1 cellular context compared by ENCODE assay signal in the genomic region with DNA sequence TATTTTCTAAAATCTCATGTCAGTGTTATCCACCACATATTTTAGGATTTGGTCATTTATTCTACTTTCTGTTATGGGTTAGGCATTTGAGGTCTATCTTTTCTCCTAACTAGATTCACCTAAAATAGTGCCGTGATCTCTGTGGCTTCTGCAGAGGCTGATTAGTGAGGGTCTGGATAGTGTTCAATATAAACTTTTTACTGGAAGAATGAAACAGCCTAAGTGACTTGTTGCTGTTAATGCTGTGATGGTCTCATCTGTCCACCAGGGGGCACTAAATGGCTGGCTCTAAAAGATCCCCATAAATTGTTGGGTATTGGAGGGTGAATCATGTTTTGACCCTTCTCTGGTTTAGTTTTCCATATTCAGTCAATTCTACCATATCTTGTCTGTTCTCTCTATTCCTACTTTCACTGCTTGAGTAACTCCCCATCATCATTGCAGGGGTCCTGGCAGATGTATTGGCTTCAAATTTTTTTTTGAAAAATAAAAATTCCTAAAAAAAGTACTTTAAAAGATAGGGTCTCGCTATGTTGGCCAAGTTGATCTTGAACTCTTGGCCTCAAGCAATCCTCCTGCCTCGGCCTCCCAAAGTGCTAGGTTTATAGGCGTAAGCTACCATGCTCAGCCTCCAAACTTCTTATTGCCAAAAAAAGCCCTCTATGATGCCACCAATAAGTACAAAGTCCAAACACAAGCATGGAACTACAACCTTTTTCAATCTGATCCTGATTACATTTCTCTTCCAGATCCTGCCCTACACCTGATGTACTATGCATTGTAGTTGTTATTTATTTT.
A peak's percentile ranks its signal among the peaks of the same experiment; 100 is the strongest.
TF ChIP-seq lines count a peak whose summit lies in the region.

No MANE protein-coding gene starts in this region.

TF ChIP-seq in HepG2, 621 proteins besides CTCF, POLR2A, EP300 and RAD21 (continued from another document and continues in another):
- no peak for TF ChIP-seq STAT5B (CRISPR knock-in tag; IDR thresholded peaks at IDR 0.05)
- TF ChIP-seq, protein P1, sequence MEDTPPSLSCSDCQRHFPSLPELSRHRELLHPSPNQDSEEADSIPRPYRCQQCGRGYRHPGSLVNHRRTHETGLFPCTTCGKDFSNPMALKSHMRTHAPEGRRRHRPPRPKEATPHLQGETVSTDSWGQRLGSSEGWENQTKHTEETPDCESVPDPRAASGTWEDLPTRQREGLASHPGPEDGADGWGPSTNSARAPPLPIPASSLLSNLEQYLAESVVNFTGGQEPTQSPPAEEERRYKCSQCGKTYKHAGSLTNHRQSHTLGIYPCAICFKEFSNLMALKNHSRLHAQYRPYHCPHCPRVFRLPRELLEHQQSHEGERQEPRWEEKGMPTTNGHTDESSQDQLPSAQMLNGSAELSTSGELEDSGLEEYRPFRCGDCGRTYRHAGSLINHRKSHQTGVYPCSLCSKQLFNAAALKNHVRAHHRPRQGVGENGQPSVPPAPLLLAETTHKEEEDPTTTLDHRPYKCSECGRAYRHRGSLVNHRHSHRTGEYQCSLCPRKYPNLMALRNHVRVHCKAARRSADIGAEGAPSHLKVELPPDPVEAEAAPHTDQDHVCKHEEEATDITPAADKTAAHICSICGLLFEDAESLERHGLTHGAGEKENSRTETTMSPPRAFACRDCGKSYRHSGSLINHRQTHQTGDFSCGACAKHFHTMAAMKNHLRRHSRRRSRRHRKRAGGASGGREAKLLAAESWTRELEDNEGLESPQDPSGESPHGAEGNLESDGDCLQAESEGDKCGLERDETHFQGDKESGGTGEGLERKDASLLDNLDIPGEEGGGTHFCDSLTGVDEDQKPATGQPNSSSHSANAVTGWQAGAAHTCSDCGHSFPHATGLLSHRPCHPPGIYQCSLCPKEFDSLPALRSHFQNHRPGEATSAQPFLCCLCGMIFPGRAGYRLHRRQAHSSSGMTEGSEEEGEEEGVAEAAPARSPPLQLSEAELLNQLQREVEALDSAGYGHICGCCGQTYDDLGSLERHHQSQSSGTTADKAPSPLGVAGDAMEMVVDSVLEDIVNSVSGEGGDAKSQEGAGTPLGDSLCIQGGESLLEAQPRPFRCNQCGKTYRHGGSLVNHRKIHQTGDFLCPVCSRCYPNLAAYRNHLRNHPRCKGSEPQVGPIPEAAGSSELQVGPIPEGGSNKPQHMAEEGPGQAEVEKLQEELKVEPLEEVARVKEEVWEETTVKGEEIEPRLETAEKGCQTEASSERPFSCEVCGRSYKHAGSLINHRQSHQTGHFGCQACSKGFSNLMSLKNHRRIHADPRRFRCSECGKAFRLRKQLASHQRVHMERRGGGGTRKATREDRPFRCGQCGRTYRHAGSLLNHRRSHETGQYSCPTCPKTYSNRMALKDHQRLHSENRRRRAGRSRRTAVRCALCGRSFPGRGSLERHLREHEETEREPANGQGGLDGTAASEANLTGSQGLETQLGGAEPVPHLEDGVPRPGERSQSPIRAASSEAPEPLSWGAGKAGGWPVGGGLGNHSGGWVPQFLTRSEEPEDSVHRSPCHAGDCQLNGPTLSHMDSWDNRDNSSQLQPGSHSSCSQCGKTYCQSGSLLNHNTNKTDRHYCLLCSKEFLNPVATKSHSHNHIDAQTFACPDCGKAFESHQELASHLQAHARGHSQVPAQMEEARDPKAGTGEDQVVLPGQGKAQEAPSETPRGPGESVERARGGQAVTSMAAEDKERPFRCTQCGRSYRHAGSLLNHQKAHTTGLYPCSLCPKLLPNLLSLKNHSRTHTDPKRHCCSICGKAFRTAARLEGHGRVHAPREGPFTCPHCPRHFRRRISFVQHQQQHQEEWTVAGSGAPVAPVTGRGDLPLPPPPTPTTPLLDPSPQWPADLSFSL (CRISPR knock-in tag; IDR thresholded peaks at IDR 0.05) = no peak
- TF ChIP-seq, protein P2, sequence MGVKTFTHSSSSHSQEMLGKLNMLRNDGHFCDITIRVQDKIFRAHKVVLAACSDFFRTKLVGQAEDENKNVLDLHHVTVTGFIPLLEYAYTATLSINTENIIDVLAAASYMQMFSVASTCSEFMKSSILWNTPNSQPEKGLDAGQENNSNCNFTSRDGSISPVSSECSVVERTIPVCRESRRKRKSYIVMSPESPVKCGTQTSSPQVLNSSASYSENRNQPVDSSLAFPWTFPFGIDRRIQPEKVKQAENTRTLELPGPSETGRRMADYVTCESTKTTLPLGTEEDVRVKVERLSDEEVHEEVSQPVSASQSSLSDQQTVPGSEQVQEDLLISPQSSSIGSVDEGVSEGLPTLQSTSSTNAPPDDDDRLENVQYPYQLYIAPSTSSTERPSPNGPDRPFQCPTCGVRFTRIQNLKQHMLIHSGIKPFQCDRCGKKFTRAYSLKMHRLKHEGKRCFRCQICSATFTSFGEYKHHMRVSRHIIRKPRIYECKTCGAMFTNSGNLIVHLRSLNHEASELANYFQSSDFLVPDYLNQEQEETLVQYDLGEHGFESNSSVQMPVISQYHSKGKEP (CRISPR knock-in tag; IDR thresholded peaks at IDR 0.05) = peak; percentile 76; the same call in 1 of the 2 replicates
- TF ChIP-seq ZFP36L2 (CRISPR knock-in tag; IDR thresholded peaks at IDR 0.05) = peak; percentile 72; the same call in 1 of the 2 replicates
- TF ChIP-seq, protein P3, sequence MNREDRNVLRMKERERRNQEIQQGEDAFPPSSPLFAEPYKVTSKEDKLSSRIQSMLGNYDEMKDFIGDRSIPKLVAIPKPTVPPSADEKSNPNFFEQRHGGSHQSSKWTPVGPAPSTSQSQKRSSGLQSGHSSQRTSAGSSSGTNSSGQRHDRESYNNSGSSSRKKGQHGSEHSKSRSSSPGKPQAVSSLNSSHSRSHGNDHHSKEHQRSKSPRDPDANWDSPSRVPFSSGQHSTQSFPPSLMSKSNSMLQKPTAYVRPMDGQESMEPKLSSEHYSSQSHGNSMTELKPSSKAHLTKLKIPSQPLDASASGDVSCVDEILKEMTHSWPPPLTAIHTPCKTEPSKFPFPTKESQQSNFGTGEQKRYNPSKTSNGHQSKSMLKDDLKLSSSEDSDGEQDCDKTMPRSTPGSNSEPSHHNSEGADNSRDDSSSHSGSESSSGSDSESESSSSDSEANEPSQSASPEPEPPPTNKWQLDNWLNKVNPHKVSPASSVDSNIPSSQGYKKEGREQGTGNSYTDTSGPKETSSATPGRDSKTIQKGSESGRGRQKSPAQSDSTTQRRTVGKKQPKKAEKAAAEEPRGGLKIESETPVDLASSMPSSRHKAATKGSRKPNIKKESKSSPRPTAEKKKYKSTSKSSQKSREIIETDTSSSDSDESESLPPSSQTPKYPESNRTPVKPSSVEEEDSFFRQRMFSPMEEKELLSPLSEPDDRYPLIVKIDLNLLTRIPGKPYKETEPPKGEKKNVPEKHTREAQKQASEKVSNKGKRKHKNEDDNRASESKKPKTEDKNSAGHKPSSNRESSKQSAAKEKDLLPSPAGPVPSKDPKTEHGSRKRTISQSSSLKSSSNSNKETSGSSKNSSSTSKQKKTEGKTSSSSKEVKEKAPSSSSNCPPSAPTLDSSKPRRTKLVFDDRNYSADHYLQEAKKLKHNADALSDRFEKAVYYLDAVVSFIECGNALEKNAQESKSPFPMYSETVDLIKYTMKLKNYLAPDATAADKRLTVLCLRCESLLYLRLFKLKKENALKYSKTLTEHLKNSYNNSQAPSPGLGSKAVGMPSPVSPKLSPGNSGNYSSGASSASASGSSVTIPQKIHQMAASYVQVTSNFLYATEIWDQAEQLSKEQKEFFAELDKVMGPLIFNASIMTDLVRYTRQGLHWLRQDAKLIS (CRISPR knock-in tag; IDR thresholded peaks at IDR 0.05) = no peak; the same call in 1 of the 2 replicates
- TF ChIP-seq ZNF780A (CRISPR knock-in tag; IDR thresholded peaks at IDR 0.05) = no peak
- TF ChIP-seq ZNF292 (CRISPR knock-in tag; IDR thresholded peaks at IDR 0.05; ENCODE audit: borderline replicate concordance, low read depth) = no peak
- TF ChIP-seq ZNF703 (CRISPR knock-in tag; IDR thresholded peaks at IDR 0.05; ENCODE audit: borderline replicate concordance) = no peak
- TF ChIP-seq CHCHD3 (CRISPR knock-in tag; IDR thresholded peaks at IDR 0.05) = no peak
- no peak for TF ChIP-seq EED (CRISPR knock-in tag; IDR thresholded peaks at IDR 0.05)
- TF ChIP-seq, protein P4, sequence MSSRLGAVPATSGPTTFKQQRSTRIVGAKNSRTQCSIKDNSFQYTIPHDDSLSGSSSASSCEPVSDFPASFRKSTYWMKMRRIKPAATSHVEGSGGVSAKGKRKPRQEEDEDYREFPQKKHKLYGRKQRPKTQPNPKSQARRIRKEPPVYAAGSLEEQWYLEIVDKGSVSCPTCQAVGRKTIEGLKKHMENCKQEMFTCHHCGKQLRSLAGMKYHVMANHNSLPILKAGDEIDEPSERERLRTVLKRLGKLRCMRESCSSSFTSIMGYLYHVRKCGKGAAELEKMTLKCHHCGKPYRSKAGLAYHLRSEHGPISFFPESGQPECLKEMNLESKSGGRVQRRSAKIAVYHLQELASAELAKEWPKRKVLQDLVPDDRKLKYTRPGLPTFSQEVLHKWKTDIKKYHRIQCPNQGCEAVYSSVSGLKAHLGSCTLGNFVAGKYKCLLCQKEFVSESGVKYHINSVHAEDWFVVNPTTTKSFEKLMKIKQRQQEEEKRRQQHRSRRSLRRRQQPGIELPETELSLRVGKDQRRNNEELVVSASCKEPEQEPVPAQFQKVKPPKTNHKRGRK (CRISPR knock-in tag; IDR thresholded peaks at IDR 0.05) = peak; percentile 10; the same call in 1 of the 2 replicates
- TF ChIP-seq ZNF749 (CRISPR knock-in tag; IDR thresholded peaks at IDR 0.05; ENCODE audit: borderline replicate concordance) = no peak
- TF ChIP-seq, protein P5, sequence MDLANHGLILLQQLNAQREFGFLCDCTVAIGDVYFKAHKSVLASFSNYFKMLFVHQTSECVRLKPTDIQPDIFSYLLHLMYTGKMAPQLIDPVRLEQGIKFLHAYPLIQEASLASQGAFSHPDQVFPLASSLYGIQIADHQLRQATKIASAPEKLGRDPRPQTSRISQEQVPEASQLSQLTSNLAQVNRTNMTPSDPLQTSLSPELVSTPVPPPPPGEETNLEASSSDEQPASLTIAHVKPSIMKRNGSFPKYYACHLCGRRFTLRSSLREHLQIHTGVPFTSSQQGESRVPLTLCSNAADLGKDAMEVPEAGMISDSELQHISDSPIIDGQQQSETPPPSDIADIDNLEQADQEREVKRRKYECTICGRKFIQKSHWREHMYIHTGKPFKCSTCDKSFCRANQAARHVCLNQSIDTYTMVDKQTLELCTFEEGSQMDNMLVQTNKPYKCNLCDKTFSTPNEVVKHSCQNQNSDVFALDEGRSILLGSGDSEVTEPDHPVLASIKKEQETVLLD (CRISPR knock-in tag; IDR thresholded peaks at IDR 0.05; ENCODE audit: low read depth) = no peak
- TF ChIP-seq ATF7 (IDR thresholded peaks at IDR 0.05) = no peak
- TF ChIP-seq ATF7 (CRISPR knock-in tag; IDR thresholded peaks at IDR 0.05) = no peak
- no peak for TF ChIP-seq ZNF446 (CRISPR knock-in tag; IDR thresholded peaks at IDR 0.05)
- TF ChIP-seq ZNF30 (CRISPR knock-in tag; IDR thresholded peaks at IDR 0.05) = no peak
- TF ChIP-seq, protein P6, sequence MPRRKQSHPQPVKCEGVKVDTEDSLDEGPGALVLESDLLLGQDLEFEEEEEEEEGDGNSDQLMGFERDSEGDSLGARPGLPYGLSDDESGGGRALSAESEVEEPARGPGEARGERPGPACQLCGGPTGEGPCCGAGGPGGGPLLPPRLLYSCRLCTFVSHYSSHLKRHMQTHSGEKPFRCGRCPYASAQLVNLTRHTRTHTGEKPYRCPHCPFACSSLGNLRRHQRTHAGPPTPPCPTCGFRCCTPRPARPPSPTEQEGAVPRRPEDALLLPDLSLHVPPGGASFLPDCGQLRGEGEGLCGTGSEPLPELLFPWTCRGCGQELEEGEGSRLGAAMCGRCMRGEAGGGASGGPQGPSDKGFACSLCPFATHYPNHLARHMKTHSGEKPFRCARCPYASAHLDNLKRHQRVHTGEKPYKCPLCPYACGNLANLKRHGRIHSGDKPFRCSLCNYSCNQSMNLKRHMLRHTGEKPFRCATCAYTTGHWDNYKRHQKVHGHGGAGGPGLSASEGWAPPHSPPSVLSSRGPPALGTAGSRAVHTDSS (CRISPR knock-in tag; conservative IDR thresholded peaks at IDR 0.05) = no peak
- no peak for TF ChIP-seq AGO2 (optimal IDR thresholded peaks at IDR 0.05; ENCODE audit: low read depth, low read length)
- no peak for TF ChIP-seq ZNF883 (CRISPR knock-in tag; IDR thresholded peaks at IDR 0.05; ENCODE audit: not compliant biosample characterization)
- TF ChIP-seq, protein P7, sequence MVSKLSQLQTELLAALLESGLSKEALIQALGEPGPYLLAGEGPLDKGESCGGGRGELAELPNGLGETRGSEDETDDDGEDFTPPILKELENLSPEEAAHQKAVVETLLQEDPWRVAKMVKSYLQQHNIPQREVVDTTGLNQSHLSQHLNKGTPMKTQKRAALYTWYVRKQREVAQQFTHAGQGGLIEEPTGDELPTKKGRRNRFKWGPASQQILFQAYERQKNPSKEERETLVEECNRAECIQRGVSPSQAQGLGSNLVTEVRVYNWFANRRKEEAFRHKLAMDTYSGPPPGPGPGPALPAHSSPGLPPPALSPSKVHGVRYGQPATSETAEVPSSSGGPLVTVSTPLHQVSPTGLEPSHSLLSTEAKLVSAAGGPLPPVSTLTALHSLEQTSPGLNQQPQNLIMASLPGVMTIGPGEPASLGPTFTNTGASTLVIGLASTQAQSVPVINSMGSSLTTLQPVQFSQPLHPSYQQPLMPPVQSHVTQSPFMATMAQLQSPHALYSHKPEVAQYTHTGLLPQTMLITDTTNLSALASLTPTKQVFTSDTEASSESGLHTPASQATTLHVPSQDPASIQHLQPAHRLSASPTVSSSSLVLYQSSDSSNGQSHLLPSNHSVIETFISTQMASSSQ (IDR thresholded peaks at IDR 0.05; ENCODE audit: low read depth) = 0 out of 2 replicates have a peak, but pooled peaks have one; percentile 22
- TF ChIP-seq, protein P7 (CRISPR knock-in tag; IDR thresholded peaks at IDR 0.05; ENCODE audit: borderline replicate concordance) = no peak
- 0 out of 2 replicates have a peak, but pooled peaks have one; percentile 87 for TF ChIP-seq CC2D1A (CRISPR knock-in tag; IDR thresholded peaks at IDR 0.05)
- TF ChIP-seq XRCC5 (optimal IDR thresholded peaks at IDR 0.05; ENCODE audit: low read length) = peak; percentile 79
- TF ChIP-seq HDAC1 (CRISPR knock-in tag; IDR thresholded peaks at IDR 0.05) = no peak
- no peak for TF ChIP-seq PAWR (CRISPR knock-in tag; IDR thresholded peaks at IDR 0.05; ENCODE audit: borderline replicate concordance)
- TF ChIP-seq, protein P8, sequence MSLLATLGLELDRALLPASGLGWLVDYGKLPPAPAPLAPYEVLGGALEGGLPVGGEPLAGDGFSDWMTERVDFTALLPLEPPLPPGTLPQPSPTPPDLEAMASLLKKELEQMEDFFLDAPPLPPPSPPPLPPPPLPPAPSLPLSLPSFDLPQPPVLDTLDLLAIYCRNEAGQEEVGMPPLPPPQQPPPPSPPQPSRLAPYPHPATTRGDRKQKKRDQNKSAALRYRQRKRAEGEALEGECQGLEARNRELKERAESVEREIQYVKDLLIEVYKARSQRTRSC (CRISPR knock-in tag; IDR thresholded peaks at IDR 0.05; ENCODE audit: low read depth) = no peak
- TF ChIP-seq ZNF335 (CRISPR knock-in tag; IDR thresholded peaks at IDR 0.05) = no peak
- peak; percentile 58; the same call in 1 of the 2 replicates for TF ChIP-seq NCOR1 (IDR thresholded peaks at IDR 0.05; ENCODE audit: borderline replicate concordance, low read length)
- TF ChIP-seq ZSCAN31 (CRISPR knock-in tag; IDR thresholded peaks at IDR 0.05; ENCODE audit: low read depth) = no peak
